11 cellular contexts compared by ENCODE assay signal in genomic region chr19:38956264-38956663, GRCh38. TPM values are rescaled to one million over a fixed set of nuclear protein-coding genes. Genes with fewer than 3 reads are reported as not detected.
"Had no signal": no experiment of that assay in that cellular context is flagged by ENCODE, and none has a peak within 500 bp of the region (broad histone marks: within the 10 kb centered on the region; RNA-seq: fewer than 3 reads in every experiment).

No MANE protein-coding gene starts in this region.

- H3K27ac ChIP-seq: GM23248, KMS-11 had no signal

- H3K36me3 ChIP-seq: HAP-1 had no signal

- DNase-seq: GM23248, GOT3, H7, KBM-7 had no signal

- H3K4me2 ChIP-seq: KMS-11 had no signal

- ATAC-seq: HCT116 had no signal

- H2AFZ ChIP-seq: GM23248 had no signal

- FAIRE-seq: HTR-8/SVneo had no signal

- H3K9me3 ChIP-seq: HAP-1 had no signal

- H3K4me3 ChIP-seq: GM23248, HAP-1 had no signal

- H3K4me1 ChIP-seq: HAP-1 had no signal

RNA-seq across cellular contexts. Expression of gene FBXO17, which starts 19.3 kb away (rescaled TPM):
- total RNA-seq: HT-29 had no signal
- polyA plus RNA-seq: IgD-negative memory B cell had no signal

RNA-seq across cellular contexts. Expression of gene CCER2, which starts 44.3 kb away (rescaled TPM):
- total RNA-seq: GM23248, H4, HT-29 had no signal
- polyA plus RNA-seq: GM23248, IgD-negative memory B cell had no signal
